In the genomic region with DNA sequence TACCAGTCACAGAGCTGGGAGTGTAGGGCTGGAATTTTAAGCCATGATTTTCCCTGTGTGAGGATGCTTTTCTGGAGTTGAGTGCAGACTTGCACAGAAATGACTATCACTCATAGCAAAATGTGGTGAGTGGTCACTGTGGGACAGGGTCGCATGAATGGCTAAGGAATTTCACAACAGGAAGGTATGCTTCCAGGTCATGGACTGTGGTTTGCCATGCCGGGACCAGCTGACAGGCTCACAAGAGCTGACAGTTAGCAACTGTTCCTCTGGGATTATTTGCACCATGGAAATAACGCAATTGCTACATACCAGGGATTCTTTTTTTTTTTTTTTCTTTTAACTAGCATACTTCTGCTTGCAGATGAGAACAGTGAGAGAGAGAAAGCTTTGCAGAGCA, we compare ENCODE assay signal across 12 cellular contexts. TPM values are rescaled to one million over a fixed set of nuclear protein-coding genes. Genes with fewer than 3 reads are reported as not detected.
DNase-seq lines count a peak whose midpoint lies in the region; ATAC-seq and TF ChIP-seq lines count a peak whose summit lies in the region.
"Had no signal": no experiment of that assay in that cellular context is flagged by ENCODE, and none has a peak within 500 bp of the region (broad histone marks: within the 10 kb centered on the region; RNA-seq: fewer than 3 reads in every experiment).

No MANE protein-coding gene starts in this region.

- peaks cover 22% of the 10 kb centered on the region for H3K4me1 Mint-ChIP-seq in brain

- no peak for TF ChIP-seq CTCF in brain (conservative IDR thresholded peaks at IDR 0.05)

- ATAC-seq in HG02884 (IDR thresholded peaks at IDR 0.05; ENCODE audit: unreplicated experiment) = no peak
- ATAC-seq: GM12878, upper lobe of right lung had no signal

- H3K4me1 ChIP-seq in ACC112 (ENCODE audit: control insufficient read depth, insufficient read depth, low read length, unreplicated experiment) = peaks cover 6% of the 10 kb centered on the region

- H3K27me3 Mint-ChIP-seq in brain = peaks cover 13% of the 10 kb centered on the region
- H3K27me3 Mint-ChIP-seq: dendritic cell treated with granulocyte-macrophage colony-stimulating factor and Interleukin-4, amounts not matched to agents 40 ng/mL and 50 ng/mL, for 4 days had no signal

- H3K36me3 Mint-ChIP-seq in brain = no peaks in the 10 kb centered on the region

- peak overlapping the region in 2 of 5 experiments; percentile 23 to 66 for H3K4me3 Mint-ChIP-seq in brain
- H3K4me3 Mint-ChIP-seq: dendritic cell treated with granulocyte-macrophage colony-stimulating factor and Interleukin-4, amounts not matched to agents 40 ng/mL and 50 ng/mL, for 4 days had no signal

- H3K4me3 ChIP-seq in ACC112 (ENCODE audit: low read depth, low read length) = no peak overlapping the region
- H3K4me3 ChIP-seq: GM12878, upper lobe of right lung had no signal

- peaks cover 2% of the 10 kb centered on the region for H3K79me2 ChIP-seq in ACC112 (ENCODE audit: control insufficient read depth, insufficient read depth, low read length, unreplicated experiment)

- peak overlapping the region; percentile 55 for H3K27ac ChIP-seq in ACC112 (ENCODE audit: low read depth, low read length)
- H3K27ac ChIP-seq: upper lobe of right lung had no signal

- DNase-seq in HK-2 (ENCODE audit: unreplicated experiment) (peak; percentile 73), iris pigment epithelial cell (ENCODE audit: low read depth) (peak; percentile 94), Kasumi-1 (lab: John Stamatoyannopoulos, UW) (no peak), NCI-H1417 treated with DMSO at 0.1 percent for 48 hours (lab: John Stamatoyannopoulos, UW) (no peak), activated T-cell treated with anti-CD3 and anti-CD28 coated beads for 4 hours (no peak)
- DNase-seq: Karpas-422, upper lobe of right lung had no signal

- no peak overlapping the region for H2AFZ ChIP-seq in ACC112 (ENCODE audit: low read length, unreplicated experiment)

- no peaks in the 10 kb centered on the region for H3K36me3 ChIP-seq in ACC112 (ENCODE audit: insufficient read depth, low read length)
- H3K36me3 ChIP-seq: upper lobe of right lung had no signal

- peaks cover 29% of the 10 kb centered on the region for H3K27me3 ChIP-seq in ACC112 (ENCODE audit: insufficient read depth, low read length)
- H3K27me3 ChIP-seq: upper lobe of right lung had no signal

- H3K9me3 Mint-ChIP-seq in brain = peaks cover 0 to 4% (median 0%) of the 10 kb centered on the region in 5 experiments

- H3K27ac Mint-ChIP-seq in brain = peak overlapping the region in 3 of 5 experiments; percentile 34 to 90 (median 78)
- H3K27ac Mint-ChIP-seq: dendritic cell treated with granulocyte-macrophage colony-stimulating factor and Interleukin-4, amounts not matched to agents 40 ng/mL and 50 ng/mL, for 4 days had no signal

RNA-seq across cellular contexts. Expression of a gene that starts 3.8 kb away (rescaled TPM):
- polyA plus RNA-seq in brain (ENCODE audit: insufficient read depth, low read depth, low replicate concordance) = 28.1 TPM

Comparison
In these comparisons a context has a peak if more than half of its experiments do, and no peak if none do; other contexts are left out.
1. DNase-seq: peak in HK-2 (single experiment) and iris pigment epithelial cell (single experiment); none in Kasumi-1 (0 of 2), NCI-H1417 treated with DMSO at 0.1 percent for 48 hours (single experiment) and activated T-cell treated with anti-CD3 and anti-CD28 coated beads for 4 hours (single experiment).